In the genomic region with DNA sequence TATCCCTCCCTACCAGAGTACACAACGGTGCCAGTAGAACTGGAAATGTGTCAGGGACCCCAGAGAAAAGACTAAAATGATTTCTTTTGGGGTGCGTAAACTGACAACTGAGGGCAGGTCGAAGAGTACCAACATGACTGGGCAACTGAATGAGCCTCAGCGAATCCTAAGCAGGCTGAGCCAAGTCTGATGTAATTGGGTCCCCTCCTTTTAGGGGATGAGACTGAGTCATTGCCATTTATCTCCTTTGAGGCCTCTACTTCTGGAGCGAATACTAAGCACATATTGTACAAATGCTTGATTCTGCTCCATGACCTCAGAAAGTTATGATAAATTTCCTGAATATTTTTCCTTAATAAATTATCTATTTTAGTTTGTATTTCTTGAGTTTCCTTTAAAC, we compare ENCODE assay signal across 1 cellular context.
TF ChIP-seq lines count a peak whose summit lies in the region.

No MANE protein-coding gene starts in this region.

TF ChIP-seq in GM23338, 12 proteins besides CTCF, POLR2A, EP300 and RAD21 (continued from another document):
- TF ChIP-seq, protein P1, sequence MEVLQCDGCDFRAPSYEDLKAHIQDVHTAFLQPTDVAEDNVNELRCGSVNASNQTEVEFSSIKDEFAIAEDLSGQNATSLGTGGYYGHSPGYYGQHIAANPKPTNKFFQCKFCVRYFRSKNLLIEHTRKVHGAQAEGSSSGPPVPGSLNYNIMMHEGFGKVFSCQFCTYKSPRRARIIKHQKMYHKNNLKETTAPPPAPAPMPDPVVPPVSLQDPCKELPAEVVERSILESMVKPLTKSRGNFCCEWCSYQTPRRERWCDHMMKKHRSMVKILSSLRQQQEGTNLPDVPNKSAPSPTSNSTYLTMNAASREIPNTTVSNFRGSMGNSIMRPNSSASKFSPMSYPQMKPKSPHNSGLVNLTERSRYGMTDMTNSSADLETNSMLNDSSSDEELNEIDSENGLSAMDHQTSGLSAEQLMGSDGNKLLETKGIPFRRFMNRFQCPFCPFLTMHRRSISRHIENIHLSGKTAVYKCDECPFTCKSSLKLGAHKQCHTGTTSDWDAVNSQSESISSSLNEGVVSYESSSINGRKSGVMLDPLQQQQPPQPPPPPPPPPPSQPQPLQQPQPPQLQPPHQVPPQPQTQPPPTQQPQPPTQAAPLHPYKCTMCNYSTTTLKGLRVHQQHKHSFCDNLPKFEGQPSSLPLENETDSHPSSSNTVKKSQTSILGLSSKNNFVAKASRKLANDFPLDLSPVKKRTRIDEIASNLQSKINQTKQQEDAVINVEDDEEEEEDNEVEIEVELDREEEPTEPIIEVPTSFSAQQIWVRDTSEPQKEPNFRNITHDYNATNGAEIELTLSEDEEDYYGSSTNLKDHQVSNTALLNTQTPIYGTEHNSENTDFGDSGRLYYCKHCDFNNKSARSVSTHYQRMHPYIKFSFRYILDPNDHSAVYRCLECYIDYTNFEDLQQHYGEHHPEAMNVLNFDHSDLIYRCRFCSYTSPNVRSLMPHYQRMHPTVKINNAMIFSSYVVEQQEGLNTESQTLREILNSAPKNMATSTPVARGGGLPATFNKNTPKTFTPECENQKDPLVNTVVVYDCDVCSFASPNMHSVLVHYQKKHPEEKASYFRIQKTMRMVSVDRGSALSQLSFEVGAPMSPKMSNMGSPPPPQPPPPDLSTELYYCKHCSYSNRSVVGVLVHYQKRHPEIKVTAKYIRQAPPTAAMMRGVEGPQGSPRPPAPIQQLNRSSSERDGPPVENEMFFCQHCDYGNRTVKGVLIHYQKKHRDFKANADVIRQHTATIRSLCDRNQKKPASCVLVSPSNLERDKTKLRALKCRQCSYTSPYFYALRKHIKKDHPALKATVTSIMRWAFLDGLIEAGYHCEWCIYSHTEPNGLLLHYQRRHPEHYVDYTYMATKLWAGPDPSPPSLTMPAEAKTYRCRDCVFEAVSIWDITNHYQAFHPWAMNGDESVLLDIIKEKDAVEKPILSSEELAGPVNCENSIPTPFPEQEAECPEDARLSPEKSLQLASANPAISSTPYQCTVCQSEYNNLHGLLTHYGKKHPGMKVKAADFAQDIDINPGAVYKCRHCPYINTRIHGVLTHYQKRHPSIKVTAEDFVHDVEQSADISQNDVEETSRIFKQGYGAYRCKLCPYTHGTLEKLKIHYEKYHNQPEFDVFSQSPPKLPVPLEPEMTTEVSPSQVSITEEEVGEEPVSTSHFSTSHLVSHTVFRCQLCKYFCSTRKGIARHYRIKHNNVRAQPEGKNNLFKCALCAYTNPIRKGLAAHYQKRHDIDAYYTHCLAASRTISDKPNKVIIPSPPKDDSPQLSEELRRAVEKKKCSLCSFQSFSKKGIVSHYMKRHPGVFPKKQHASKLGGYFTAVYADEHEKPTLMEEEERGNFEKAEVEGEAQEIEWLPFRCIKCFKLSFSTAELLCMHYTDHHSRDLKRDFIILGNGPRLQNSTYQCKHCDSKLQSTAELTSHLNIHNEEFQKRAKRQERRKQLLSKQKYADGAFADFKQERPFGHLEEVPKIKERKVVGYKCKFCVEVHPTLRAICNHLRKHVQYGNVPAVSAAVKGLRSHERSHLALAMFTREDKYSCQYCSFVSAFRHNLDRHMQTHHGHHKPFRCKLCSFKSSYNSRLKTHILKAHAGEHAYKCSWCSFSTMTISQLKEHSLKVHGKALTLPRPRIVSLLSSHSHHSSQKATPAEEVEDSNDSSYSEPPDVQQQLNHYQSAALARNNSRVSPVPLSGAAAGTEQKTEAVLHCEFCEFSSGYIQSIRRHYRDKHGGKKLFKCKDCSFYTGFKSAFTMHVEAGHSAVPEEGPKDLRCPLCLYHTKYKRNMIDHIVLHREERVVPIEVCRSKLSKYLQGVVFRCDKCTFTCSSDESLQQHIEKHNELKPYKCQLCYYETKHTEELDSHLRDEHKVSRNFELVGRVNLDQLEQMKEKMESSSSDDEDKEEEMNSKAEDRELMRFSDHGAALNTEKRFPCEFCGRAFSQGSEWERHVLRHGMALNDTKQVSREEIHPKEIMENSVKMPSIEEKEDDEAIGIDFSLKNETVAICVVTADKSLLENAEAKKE (CRISPR knock-in tag; IDR thresholded peaks at IDR 0.05), result no peak
- no peak for TF ChIP-seq ZNF331 (CRISPR knock-in tag; IDR thresholded peaks at IDR 0.05; ENCODE audit: low read depth)
- no peak for TF ChIP-seq ETS1 (IDR thresholded peaks at IDR 0.05)
- no peak for TF ChIP-seq JUNB (IDR thresholded peaks at IDR 0.05; ENCODE audit: unreplicated experiment)
